8 cellular contexts compared by ENCODE assay signal in the genomic region with DNA sequence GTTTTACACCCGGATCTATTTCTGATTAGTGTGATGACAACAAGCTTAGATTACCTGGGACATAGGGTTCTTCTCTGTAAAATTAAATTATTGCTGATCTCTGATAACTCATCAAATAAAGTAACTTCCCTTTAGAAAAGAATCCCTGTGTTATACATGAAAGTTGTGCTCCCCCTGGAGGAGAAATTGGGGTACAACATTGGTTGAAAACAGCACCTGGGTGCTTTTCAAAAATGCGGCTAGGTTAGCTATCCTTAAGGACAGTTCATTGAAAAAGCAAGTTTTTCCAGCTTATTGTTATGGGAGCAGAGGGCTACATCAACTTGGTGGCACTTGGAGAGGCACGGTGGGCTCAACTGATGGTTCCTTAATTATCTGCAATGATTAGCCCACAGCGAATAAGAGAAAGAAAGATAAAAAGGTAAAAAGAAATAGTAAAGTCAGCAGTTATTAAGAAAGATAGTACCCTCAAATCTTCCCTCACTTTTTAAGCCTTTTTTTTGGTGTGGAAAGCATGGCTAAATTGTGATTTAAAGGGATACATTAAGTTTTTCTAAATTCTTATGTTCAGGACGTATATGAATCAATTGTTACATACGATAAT.
DNase-seq lines count a peak whose midpoint lies in the region; ATAC-seq and TF ChIP-seq lines count a peak whose summit lies in the region.

No MANE protein-coding gene starts in this region.

- POLR2A ChIA-PET in AG04450 (lab: Yijun Ruan, JAX) = interaction anchor here (0.7 kb wide), 1 partner anchor 186 kb away, joined by 3 read pairs; no protein-coding TSS in a partner anchor

- H3K27me3 Mint-ChIP-seq in activated T-helper 1 cell treated with anti-CD3 and anti-CD28 coated beads, Interleukin-12 subunit alpha, Interleukin-12 subunit beta, Interleukin-2, Interleukin-4 antibody, amounts not matched to agents 30 ng/mL and 10 ng/mL and 1 ng/mL, durations not matched to agents 14 hours and 24 hours and 36 hours (ENCODE audit: insufficient read depth) = no peaks in the 10 kb centered on the region

- no peaks in the 10 kb centered on the region for H3K4me1 Mint-ChIP-seq in activated T-helper 1 cell treated with anti-CD3 and anti-CD28 coated beads, Interleukin-12 subunit alpha, Interleukin-12 subunit beta, Interleukin-2, Interleukin-4 antibody, amounts not matched to agents 30 ng/mL and 10 ng/mL and 1 ng/mL, durations not matched to agents 14 hours and 24 hours and 36 hours (ENCODE audit: low read depth)

- H3K27me3 ChIP-seq in AG04450 (ENCODE audit: control insufficient read depth, insufficient read depth, low read length) = no peaks in the 10 kb centered on the region

- peak; percentile 90 for TF ChIP-seq CTCF in AG04450 (IDR thresholded peaks at IDR 0.05; ENCODE audit: low read depth, low read length)

- no peak overlapping the region for H3K27ac ChIP-seq in AG04450 (ENCODE audit: low read depth, low read length)

- H3K36me3 Mint-ChIP-seq in activated T-helper 1 cell treated with anti-CD3 and anti-CD28 coated beads, Interleukin-12 subunit alpha, Interleukin-12 subunit beta, Interleukin-2, Interleukin-4 antibody, amounts not matched to agents 30 ng/mL and 10 ng/mL and 1 ng/mL, durations not matched to agents 14 hours and 24 hours and 36 hours (ENCODE audit: low read depth) = no peaks in the 10 kb centered on the region

- H3K4me3 ChIP-seq in AG04450 (ENCODE audit: low read depth, low read length) = no peak overlapping the region

- peak; percentile 44 for ATAC-seq in HG02610 (IDR thresholded peaks at IDR 0.05; ENCODE audit: unreplicated experiment)

- no peak overlapping the region for H3K27ac Mint-ChIP-seq in activated T-helper 1 cell treated with anti-CD3 and anti-CD28 coated beads, Interleukin-12 subunit alpha, Interleukin-12 subunit beta, Interleukin-2, Interleukin-4 antibody, amounts not matched to agents 30 ng/mL and 10 ng/mL and 1 ng/mL, durations not matched to agents 14 hours and 24 hours and 36 hours

- intact Hi-C loops in activated T-helper 1 cell treated with anti-CD3 and anti-CD28 coated beads, Interleukin-12 subunit alpha, Interleukin-12 subunit beta, Interleukin-2, Interleukin-4 antibody, amounts not matched to agents 30 ng/mL and 10 ng/mL and 1 ng/mL, durations not matched to agents 14 hours and 24 hours and 36 hours (cut with micrococcal nuclease) = loop anchor here (1.0 kb wide), 1 partner anchor 162 kb away; no protein-coding TSS in a partner anchor

- no peaks in the 10 kb centered on the region for H3K9me3 ChIP-seq in AG04450 (ENCODE audit: control insufficient read depth, insufficient read depth, low read length)

- CTCF ChIA-PET in AG04450 (lab: Charles Lee) = interaction anchor here (0.5 to 3.1 kb wide), 84 partner anchors 9 to 788 kb away, joined by 3 to 152 read pairs (median 4); a partner anchor contains a TSS

- H3K4me3 Mint-ChIP-seq in activated T-helper 1 cell treated with anti-CD3 and anti-CD28 coated beads, Interleukin-12 subunit alpha, Interleukin-12 subunit beta, Interleukin-2, Interleukin-4 antibody, amounts not matched to agents 30 ng/mL and 10 ng/mL and 1 ng/mL, durations not matched to agents 14 hours and 24 hours and 36 hours = no peak overlapping the region

- no peak for DNase-seq in AG04450 (ENCODE audit: low read depth, low spot score)
- DNase-seq in ELF-1 (ENCODE audit: low read depth, low spot score) = peak; percentile 20
- peak; percentile 22 for DNase-seq in NCI-H146 treated with DMSO at 0.1 percent for 48 hours (lab: John Stamatoyannopoulos, UW; ENCODE audit: unreplicated experiment)
- peak; percentile 7 for DNase-seq in activated T-helper 1 cell treated with anti-CD3 and anti-CD28 coated beads, Interleukin-12 subunit alpha, Interleukin-12 subunit beta, Interleukin-2, Interleukin-4 antibody, amounts not matched to agents 30 ng/mL and 10 ng/mL and 1 ng/mL, durations not matched to agents 14 hours and 24 hours and 36 hours (ENCODE audit: low spot score)
- peak; percentile 39 for DNase-seq in iPS-NIHi7 (ENCODE audit: extremely low spot score)
- peak; percentile 81 for DNase-seq in superior temporal gyrus (ENCODE audit: extremely low spot score)
- DNase-seq in effector CD4-positive, alpha-beta T cell = no peak

- no peaks in the 10 kb centered on the region for H3K9me3 Mint-ChIP-seq in activated T-helper 1 cell treated with anti-CD3 and anti-CD28 coated beads, Interleukin-12 subunit alpha, Interleukin-12 subunit beta, Interleukin-2, Interleukin-4 antibody, amounts not matched to agents 30 ng/mL and 10 ng/mL and 1 ng/mL, durations not matched to agents 14 hours and 24 hours and 36 hours

Comparison
In these comparisons a context has a peak if more than half of its experiments do, and no peak if none do; other contexts are left out.
1. DNase-seq: peak in ELF-1 (single experiment), NCI-H146 treated with DMSO at 0.1 percent for 48 hours (single experiment), activated T-helper 1 cell treated with anti-CD3 and anti-CD28 coated beads, Interleukin-12 subunit alpha, Interleukin-12 subunit beta, Interleukin-2, Interleukin-4 antibody, amounts not matched to agents 30 ng/mL and 10 ng/mL and 1 ng/mL, durations not matched to agents 14 hours and 24 hours and 36 hours (single experiment), iPS-NIHi7 (single experiment) and superior temporal gyrus (single experiment); none in AG04450 (single experiment) and effector CD4-positive, alpha-beta T cell (single experiment).